19 cellular contexts compared by ENCODE assay signal in genomic region chr10:80489371-80490112, GRCh38. TPM values are rescaled to one million over a fixed set of nuclear protein-coding genes. Genes with fewer than 3 reads are reported as not detected.
DNase-seq lines count a peak whose midpoint lies in the region; ATAC-seq and TF ChIP-seq lines count a peak whose summit lies in the region.
"Had no signal": no experiment of that assay in that cellular context is flagged by ENCODE, and none has a peak within 500 bp of the region (broad histone marks: within the 10 kb centered on the region; RNA-seq: fewer than 3 reads in every experiment).

No MANE protein-coding gene starts in this region.

- H3K27me3 Mint-ChIP-seq in activated naive CD4-positive, alpha-beta T cell treated with anti-CD3 and anti-CD28 coated beads, Interleukin-2, amount 50 U/mL, for 24 hours: no peaks in the 10 kb centered on the region
- no peaks in the 10 kb centered on the region for H3K27me3 Mint-ChIP-seq in activated CD4-positive, alpha-beta memory T cell treated with anti-CD3 and anti-CD28 coated beads for 36 hours
- peaks cover 17% of the 10 kb centered on the region for H3K27me3 Mint-ChIP-seq in endothelial cell (ENCODE audit: unreplicated experiment)
- H3K27me3 Mint-ChIP-seq: memory B cell had no signal

- intact Hi-C loops in activated CD4-positive, alpha-beta memory T cell treated with anti-CD3 and anti-CD28 coated beads for 36 hours (cut with micrococcal nuclease): loop anchor here (10.0 kb wide), 1 partner anchor 415 kb away; the partner anchor contains the start of gene TMEM254

- H3K4me3 Mint-ChIP-seq in activated naive CD4-positive, alpha-beta T cell treated with anti-CD3 and anti-CD28 coated beads, Interleukin-2, amount 50 U/mL, for 24 hours: peak overlapping the region; percentile 16
- H3K4me3 Mint-ChIP-seq in activated CD4-positive, alpha-beta memory T cell treated with anti-CD3 and anti-CD28 coated beads for 36 hours: no peak overlapping the region
- H3K4me3 Mint-ChIP-seq in endothelial cell (ENCODE audit: unreplicated experiment): peak overlapping the region; percentile 17
- H3K4me3 Mint-ChIP-seq: memory B cell had no signal

- no peak for TF ChIP-seq POLR2A in upper lobe of left lung (IDR thresholded peaks at IDR 0.05)

- H3K27me3 ChIP-seq in upper lobe of left lung: no peaks in the 10 kb centered on the region
- H3K27me3 ChIP-seq: heart right ventricle, stomach had no signal

- WGBS in upper lobe of left lung, 2 donors: 100% methylated on average over 2 of the region's 2 CpGs; no CpG with 5 or more reads in 1 of the 2 donors

- CTCF ChIA-PET in activated CD4-positive, alpha-beta memory T cell treated with anti-CD3 and anti-CD28 coated beads for 36 hours (lab: Charles Lee): interaction anchor here (0.9 to 4.8 kb wide), 3 partner anchors 10 to 16 kb away, joined by 3 to 29 read pairs (median 4); no protein-coding TSS in a partner anchor

- H3K36me3 ChIP-seq in upper lobe of left lung: peaks cover 6 to 44% (median 24%) of the 10 kb centered on the region in 4 donors

- peaks cover 96 to 100% (median 99%) of the 10 kb centered on the region in 4 donors for H3K4me1 ChIP-seq in upper lobe of left lung

- no peak for DNase-seq in activated naive CD4-positive, alpha-beta T cell treated with anti-CD3 and anti-CD28 coated beads, Interleukin-2, amount 50 U/mL, for 16 hours
- DNase-seq in activated CD4-positive, alpha-beta memory T cell treated with anti-CD3 and anti-CD28 coated beads for 36 hours: no peak
- no peak for DNase-seq in endothelial cell (ENCODE audit: low spot score)
- DNase-seq in upper lobe of left lung: no peak
- DNase-seq in HPDE6-E6E7 (ENCODE audit: extremely low spot score): no peak
- DNase-seq in anterior cingulate cortex (lab: John Stamatoyannopoulos, UW): no peak
- DNase-seq in mucosa of gallbladder (ENCODE audit: low spot score): no peak
- DNase-seq: caudate nucleus, heart right ventricle, islet precursor cell, NCI-H1436, NCI-H2171 treated with DMSO at 0.1 percent for 48 hours, NCI-H82, stomach had no signal

- H3K4me3 ChIP-seq in upper lobe of left lung: no peak overlapping the region
- H3K4me3 ChIP-seq: heart right ventricle, stomach had no signal

- peak overlapping the region; percentile 42 for H3K27ac Mint-ChIP-seq in activated naive CD4-positive, alpha-beta T cell treated with anti-CD3 and anti-CD28 coated beads, Interleukin-2, amount 50 U/mL, for 24 hours
- H3K27ac Mint-ChIP-seq in activated CD4-positive, alpha-beta memory T cell treated with anti-CD3 and anti-CD28 coated beads for 36 hours: peak overlapping the region; percentile 89
- peak overlapping the region; percentile 38 for H3K27ac Mint-ChIP-seq in endothelial cell (ENCODE audit: unreplicated experiment)
- H3K27ac Mint-ChIP-seq: memory B cell had no signal

- no peaks in the 10 kb centered on the region for H3K9me3 ChIP-seq in upper lobe of left lung
- H3K9me3 ChIP-seq: heart right ventricle, stomach had no signal

- ATAC-seq in upper lobe of left lung (ENCODE audit: low FRiP score in 2 of 2): no peak
- ATAC-seq: HCT116, heart right ventricle, Panc1 had no signal

- H3K27ac ChIP-seq in upper lobe of left lung: peak overlapping the region; percentile 35 to 92 (median 76)

- TF ChIP-seq CTCF in endothelial cell (IDR thresholded peaks at IDR 0.05; ENCODE audit: unreplicated experiment) (no peak), upper lobe of left lung (IDR thresholded peaks at IDR 0.05) (no peak)

- peaks cover 9% of the 10 kb centered on the region for H3K9me3 Mint-ChIP-seq in activated naive CD4-positive, alpha-beta T cell treated with anti-CD3 and anti-CD28 coated beads, Interleukin-2, amount 50 U/mL, for 24 hours
- no peaks in the 10 kb centered on the region for H3K9me3 Mint-ChIP-seq in activated CD4-positive, alpha-beta memory T cell treated with anti-CD3 and anti-CD28 coated beads for 36 hours
- no peaks in the 10 kb centered on the region for H3K9me3 Mint-ChIP-seq in endothelial cell (ENCODE audit: unreplicated experiment)
- H3K9me3 Mint-ChIP-seq: memory B cell had no signal

- TF ChIP-seq EP300 in upper lobe of left lung (IDR thresholded peaks at IDR 0.05): no peak

- peaks cover 21% of the 10 kb centered on the region for H3K36me3 Mint-ChIP-seq in activated naive CD4-positive, alpha-beta T cell treated with anti-CD3 and anti-CD28 coated beads, Interleukin-2, amount 50 U/mL, for 24 hours
- peaks cover 40% of the 10 kb centered on the region for H3K36me3 Mint-ChIP-seq in activated CD4-positive, alpha-beta memory T cell treated with anti-CD3 and anti-CD28 coated beads for 36 hours
- peaks cover 37% of the 10 kb centered on the region for H3K36me3 Mint-ChIP-seq in endothelial cell (ENCODE audit: low read depth, unreplicated experiment)

- POLR2A ChIA-PET in activated CD4-positive, alpha-beta memory T cell treated with anti-CD3 and anti-CD28 coated beads for 36 hours (lab: Charles Lee): interaction anchor here (4.0 kb wide), 1 partner anchor 18 kb away, joined by 21 read pairs; no protein-coding TSS in a partner anchor

- peaks cover 99% of the 10 kb centered on the region for H3K4me1 Mint-ChIP-seq in activated naive CD4-positive, alpha-beta T cell treated with anti-CD3 and anti-CD28 coated beads, Interleukin-2, amount 50 U/mL, for 24 hours
- peaks cover 100% of the 10 kb centered on the region for H3K4me1 Mint-ChIP-seq in activated CD4-positive, alpha-beta memory T cell treated with anti-CD3 and anti-CD28 coated beads for 36 hours (ENCODE audit: low read depth)
- peaks cover 63% of the 10 kb centered on the region for H3K4me1 Mint-ChIP-seq in endothelial cell (ENCODE audit: unreplicated experiment)

RNA-seq across cellular contexts. Expression of gene TSPAN14, which starts 35.4 kb away (rescaled TPM):
- 10 to 100 TPM; 48.9 to 51.8 TPM for total RNA-seq in activated CD4-positive, alpha-beta memory T cell treated with anti-CD3 and anti-CD28 coated beads for 36 hours
- total RNA-seq in endothelial cell (ENCODE audit: unreplicated experiment): 147 TPM
- 100 to 1,000 TPM in 4 of 6 donors, 10 to 100 TPM in 2; 52.1 to 157 (median 111) TPM for total RNA-seq in upper lobe of left lung
- 124 TPM for total RNA-seq in mucosa of gallbladder

RNA-seq across cellular contexts. Expression of gene SH2D4B, which starts 48.2 kb away (rescaled TPM):
- under 1 TPM in 1 of 2 experiments, not detected in 1; 0.12 TPM for total RNA-seq in activated CD4-positive, alpha-beta memory T cell treated with anti-CD3 and anti-CD28 coated beads for 36 hours
- total RNA-seq in endothelial cell (ENCODE audit: unreplicated experiment): 0.23 TPM
- total RNA-seq in upper lobe of left lung: 1 to 10 TPM in 1 of 6 donors, under 1 TPM in 4, not detected in 1; 0.15 to 1.0 (median 0.55) TPM
- not detected for total RNA-seq in mucosa of gallbladder
- total RNA-seq: G401, heart right ventricle had no signal

Comparison
In these comparisons a context has a peak if more than half of its experiments do, and no peak if none do; other contexts are left out.
1. H3K27ac Mint-ChIP-seq: peak in every context shown above with its lines; median percentile 89 in activated CD4-positive, alpha-beta memory T cell treated with anti-CD3 and anti-CD28 coated beads for 36 hours; 42 in activated naive CD4-positive, alpha-beta T cell treated with anti-CD3 and anti-CD28 coated beads, Interleukin-2, amount 50 U/mL, for 24 hours; 38 in endothelial cell.